ENCODE assay signal across 1 cellular context in the genomic region with DNA sequence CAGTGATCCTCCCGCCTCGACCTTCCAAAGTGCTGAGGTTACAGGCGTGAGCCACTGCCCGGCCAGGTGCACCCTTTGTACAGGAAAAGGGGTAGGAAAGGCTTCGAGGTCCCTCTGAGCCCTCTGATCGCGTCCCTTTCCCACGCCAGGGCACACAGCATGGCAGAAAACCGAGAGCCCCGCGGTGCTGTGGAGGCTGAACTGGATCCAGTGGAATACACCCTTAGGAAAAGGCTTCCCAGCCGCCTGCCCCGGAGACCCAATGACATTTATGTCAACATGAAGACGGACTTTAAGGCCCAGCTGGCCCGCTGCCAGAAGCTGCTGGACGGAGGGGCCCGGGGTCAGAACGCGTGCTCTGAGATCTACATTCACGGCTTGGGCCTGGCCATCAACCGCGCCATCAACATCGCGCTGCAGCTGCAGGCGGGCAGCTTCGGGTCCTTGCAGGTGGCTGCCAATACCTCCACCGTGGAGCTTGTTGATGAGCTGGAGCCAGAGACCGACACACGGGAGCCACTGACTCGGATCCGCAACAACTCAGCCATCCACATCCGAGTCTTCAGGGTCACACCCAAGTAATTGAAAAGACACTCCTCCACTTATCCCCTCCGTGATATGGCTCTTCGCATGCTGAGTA.
TF ChIP-seq lines count a peak whose summit lies in the region.

No MANE protein-coding gene starts in this region.

TF ChIP-seq in K562, 482 proteins besides CTCF, POLR2A, EP300 and RAD21 (continues in another document):
- TF ChIP-seq RBM17 (IDR thresholded peaks at IDR 0.05; ENCODE audit: borderline replicate concordance, low read depth, low read length) (no peak), CREM (IDR thresholded peaks at IDR 0.05; ENCODE audit: low read depth) (no peak), ZZZ3 (IDR thresholded peaks at IDR 0.05) (no peak), NBN (IDR thresholded peaks at IDR 0.05; ENCODE audit: low read depth) (no peak), GTF2A2 (tag; IDR thresholded peaks at IDR 0.05) (no peak), ZNF592 (IDR thresholded peaks at IDR 0.05) (0 out of 2 replicates have a peak, but pooled peaks have one; percentile 43), TEAD1 (CRISPR knock-in tag; IDR thresholded peaks at IDR 0.05) (peak in 1 of 2 experiments; percentile 61; a peak in 1 of 4 replicates), BCL6 (CRISPR knock-in tag; IDR thresholded peaks at IDR 0.05) (no peak), ZNF766 (CRISPR knock-in tag; conservative IDR thresholded peaks at IDR 0.05) (no peak), ZNF354B (CRISPR knock-in tag; IDR thresholded peaks at IDR 0.05) (no peak), RBBP5 (IDR thresholded peaks at IDR 0.05; ENCODE audit: borderline replicate concordance, insufficient read depth, low read length, poor library complexity, severe bottlenecking) (no peak), ZSCAN32 (CRISPR knock-in tag; IDR thresholded peaks at IDR 0.05) (no peak), MYC (IDR thresholded peaks at IDR 0.05; ENCODE audit: low read depth, low read length) (0 out of 2 replicates have a peak, but pooled peaks have one; percentile 9), MYC (CRISPR knock-in tag; IDR thresholded peaks at IDR 0.05; ENCODE audit: borderline replicate concordance, low read depth) (no peak), THRB (CRISPR knock-in tag; conservative IDR thresholded peaks at IDR 0.05) (no peak), ARID2 (IDR thresholded peaks at IDR 0.05) (no peak), NKRF (IDR thresholded peaks at IDR 0.05; ENCODE audit: borderline replicate concordance) (no peak), E2F1 (CRISPR knock-in tag; IDR thresholded peaks at IDR 0.05) (0 out of 2 replicates have a peak, but pooled peaks have one; percentile 58), TEAD4 (IDR thresholded peaks at IDR 0.05; ENCODE audit: low read length) (peak; percentile 15; the same call in 1 of the 2 replicates), TEAD4 (CRISPR knock-in tag; IDR thresholded peaks at IDR 0.05; ENCODE audit: borderline replicate concordance) (no peak), SNRNP70 (optimal IDR thresholded peaks at IDR 0.05; ENCODE audit: low read depth, low read length) (no peak), RBM15 (IDR thresholded peaks at IDR 0.05; ENCODE audit: insufficient read depth, low read length) (no peak), HEY1 (CRISPR knock-in tag; IDR thresholded peaks at IDR 0.05; ENCODE audit: borderline replicate concordance) (no peak), ZNF121 (CRISPR knock-in tag; conservative IDR thresholded peaks at IDR 0.05) (peak; percentile 91), TGIF2 (CRISPR knock-in tag; IDR thresholded peaks at IDR 0.05) (0 out of 2 replicates have a peak, but pooled peaks have one; percentile 56), TOE1 (IDR thresholded peaks at IDR 0.05; ENCODE audit: borderline replicate concordance) (no peak), TOE1 (CRISPR knock-in tag; IDR thresholded peaks at IDR 0.05; ENCODE audit: borderline replicate concordance, low read depth) (no peak), ZNF696 (CRISPR knock-in tag; conservative IDR thresholded peaks at IDR 0.05) (no peak), NR2C2 (CRISPR knock-in tag; IDR thresholded peaks at IDR 0.05) (no peak), NR2C2 (tag; IDR thresholded peaks at IDR 0.05) (peak; percentile 35; the same call in 1 of the 2 replicates), CBX3 (IDR thresholded peaks at IDR 0.05; ENCODE audit: borderline replicate concordance in 1 of 2, low read length in 2 of 2) (peak in 1 of 2 experiments; percentile 54; a peak in 1 of 3 replicates), POLR2H (tag; IDR thresholded peaks at IDR 0.05; ENCODE audit: low read depth) (no peak), TAF1 (IDR thresholded peaks at IDR 0.05; ENCODE audit: control insufficient read depth, extremely low read depth, insufficient read depth, low read length, severe bottlenecking) (no peak), PRPF4 (IDR thresholded peaks at IDR 0.05; ENCODE audit: insufficient read depth, low read depth, low read length, poor library complexity, severe bottlenecking) (no peak), KDM5B (IDR thresholded peaks at IDR 0.05; ENCODE audit: insufficient replicate concordance, low read depth, low read length) (no peak), DACH1 (IDR thresholded peaks at IDR 0.05; ENCODE audit: partially characterized antibody) (no peak), ZNF184 (CRISPR knock-in tag; IDR thresholded peaks at IDR 0.05) (no peak), ID3 (CRISPR knock-in tag; IDR thresholded peaks at IDR 0.05) (no peak), ID3 (tag; IDR thresholded peaks at IDR 0.05) (no peak), GABPB2 (CRISPR knock-in tag; conservative IDR thresholded peaks at IDR 0.05) (no peak), CLOCK (CRISPR knock-in tag; IDR thresholded peaks at IDR 0.05; ENCODE audit: borderline replicate concordance) (no peak), KDM4B (IDR thresholded peaks at IDR 0.05; ENCODE audit: borderline replicate concordance in 2 of 2, low read depth in 1 of 2) (no peak)
- TF ChIP-seq, protein P1, sequence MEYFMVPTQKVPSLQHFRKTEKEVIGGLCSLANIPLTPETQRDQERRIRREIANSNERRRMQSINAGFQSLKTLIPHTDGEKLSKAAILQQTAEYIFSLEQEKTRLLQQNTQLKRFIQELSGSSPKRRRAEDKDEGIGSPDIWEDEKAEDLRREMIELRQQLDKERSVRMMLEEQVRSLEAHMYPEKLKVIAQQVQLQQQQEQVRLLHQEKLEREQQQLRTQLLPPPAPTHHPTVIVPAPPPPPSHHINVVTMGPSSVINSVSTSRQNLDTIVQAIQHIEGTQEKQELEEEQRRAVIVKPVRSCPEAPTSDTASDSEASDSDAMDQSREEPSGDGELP (CRISPR knock-in tag; IDR thresholded peaks at IDR 0.05; ENCODE audit: borderline replicate concordance), result peak; percentile 46; the same call in 1 of the 2 replicates
- TF ChIP-seq, protein P2, sequence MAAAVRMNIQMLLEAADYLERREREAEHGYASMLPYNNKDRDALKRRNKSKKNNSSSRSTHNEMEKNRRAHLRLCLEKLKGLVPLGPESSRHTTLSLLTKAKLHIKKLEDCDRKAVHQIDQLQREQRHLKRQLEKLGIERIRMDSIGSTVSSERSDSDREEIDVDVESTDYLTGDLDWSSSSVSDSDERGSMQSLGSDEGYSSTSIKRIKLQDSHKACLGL (CRISPR knock-in tag; IDR thresholded peaks at IDR 0.05; ENCODE audit: borderline replicate concordance, poor library complexity, severe bottlenecking), result no peak
- TF ChIP-seq, protein P3, sequence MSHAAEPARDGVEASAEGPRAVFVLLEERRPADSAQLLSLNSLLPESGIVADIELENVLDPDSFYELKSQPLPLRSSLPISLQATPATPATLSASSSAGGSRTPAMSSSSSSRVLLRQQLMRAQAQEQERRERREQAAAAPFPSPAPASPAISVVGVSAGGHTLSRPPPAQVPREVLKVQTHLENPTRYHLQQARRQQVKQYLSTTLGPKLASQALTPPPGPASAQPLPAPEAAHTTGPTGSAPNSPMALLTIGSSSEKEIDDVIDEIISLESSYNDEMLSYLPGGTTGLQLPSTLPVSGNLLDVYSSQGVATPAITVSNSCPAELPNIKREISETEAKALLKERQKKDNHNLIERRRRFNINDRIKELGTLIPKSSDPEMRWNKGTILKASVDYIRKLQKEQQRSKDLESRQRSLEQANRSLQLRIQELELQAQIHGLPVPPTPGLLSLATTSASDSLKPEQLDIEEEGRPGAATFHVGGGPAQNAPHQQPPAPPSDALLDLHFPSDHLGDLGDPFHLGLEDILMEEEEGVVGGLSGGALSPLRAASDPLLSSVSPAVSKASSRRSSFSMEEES (CRISPR knock-in tag; IDR thresholded peaks at IDR 0.05), result no peak
- TF ChIP-seq, protein P4, sequence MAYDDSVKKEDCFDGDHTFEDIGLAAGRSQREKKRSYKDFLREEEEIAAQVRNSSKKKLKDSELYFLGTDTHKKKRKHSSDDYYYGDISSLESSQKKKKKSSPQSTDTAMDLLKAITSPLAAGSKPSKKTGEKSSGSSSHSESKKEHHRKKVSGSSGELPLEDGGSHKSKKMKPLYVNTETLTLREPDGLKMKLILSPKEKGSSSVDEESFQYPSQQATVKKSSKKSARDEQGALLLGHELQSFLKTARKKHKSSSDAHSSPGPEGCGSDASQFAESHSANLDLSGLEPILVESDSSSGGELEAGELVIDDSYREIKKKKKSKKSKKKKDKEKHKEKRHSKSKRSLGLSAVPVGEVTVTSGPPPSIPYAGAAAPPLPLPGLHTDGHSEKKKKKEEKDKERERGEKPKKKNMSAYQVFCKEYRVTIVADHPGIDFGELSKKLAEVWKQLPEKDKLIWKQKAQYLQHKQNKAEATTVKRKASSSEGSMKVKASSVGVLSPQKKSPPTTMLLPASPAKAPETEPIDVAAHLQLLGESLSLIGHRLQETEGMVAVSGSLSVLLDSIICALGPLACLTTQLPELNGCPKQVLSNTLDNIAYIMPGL (CRISPR knock-in tag; IDR thresholded peaks at IDR 0.05), result no peak
